26 cellular contexts compared by ENCODE assay signal in genomic region chr1:153035211-153035610, GRCh38. TPM values are rescaled to one million over a fixed set of nuclear protein-coding genes. Genes with fewer than 3 reads are reported as not detected.
"Had no signal": no experiment of that assay in that cellular context is flagged by ENCODE, and none has a peak within 500 bp of the region (broad histone marks: within the 10 kb centered on the region; RNA-seq: fewer than 3 reads in every experiment).

No MANE protein-coding gene starts in this region.

- FAIRE-seq: HTR-8/SVneo had no signal

- H3K9ac ChIP-seq: SK-N-SH had no signal

- H3K27ac ChIP-seq: HL-60, RWPE1 had no signal

- H3K4me3 Mint-ChIP-seq: IgD-negative memory B cell had no signal

- H3K9me3 ChIP-seq: SK-N-SH had no signal

- H3K4me2 ChIP-seq: SK-N-SH had no signal

- ATAC-seq: Panc1, PC-3 had no signal

- H3K36me3 Mint-ChIP-seq: IgD-negative memory B cell had no signal

- H3K27ac Mint-ChIP-seq: IgD-negative memory B cell had no signal

- DNase-seq: KBM-7, NCI-H1092, NCI-H1105 treated with DMSO at 0.1 percent for 48 hours, NCI-H1417 treated with DMSO at 0.1 percent for 48 hours, NCI-H146, NCI-H1694 treated with DMSO at 0.1 percent for 48 hours, NCI-H1930, NCI-H2081, NCI-H2107, NCI-H2227 treated with DMSO at 0.1 percent for 48 hours, NCI-H524, NCI-H526 treated with DMSO at 0.1 percent for 48 hours, NCI-H748 treated with DMSO at 0.1 percent for 48 hours, PC-3, SHP77, SK-N-SH had no signal

- H3K4me1 Mint-ChIP-seq: IgD-negative memory B cell had no signal

RNA-seq across cellular contexts. Expression of gene SPRR1B, which starts 4.2 kb away (rescaled TPM):
- total RNA-seq: LHCN-M2, NCI-H460, OCI-LY7, PC-3, SK-MEL-5 had no signal
- polyA plus RNA-seq: IgD-negative memory B cell, SK-N-SH had no signal

RNA-seq across cellular contexts. Expression of gene SPRR2D, which starts 5.7 kb away (rescaled TPM):
- total RNA-seq: LHCN-M2, NCI-H460, OCI-LY7, PC-3 had no signal
- polyA plus RNA-seq: IgD-negative memory B cell, SK-N-SH had no signal

RNA-seq across cellular contexts. Expression of gene SPRR2A, which starts 22.1 kb away (rescaled TPM):
- total RNA-seq: LHCN-M2, NCI-H460, OCI-LY7, PC-3, SK-MEL-5 had no signal
- polyA plus RNA-seq: IgD-negative memory B cell, SK-N-SH had no signal

RNA-seq across cellular contexts. Expression of gene SPRR3, which starts 33.7 kb away (rescaled TPM):
- total RNA-seq: LHCN-M2, MCF 10A, NCI-H460, OCI-LY7, SK-MEL-5 had no signal
- polyA plus RNA-seq: IgD-negative memory B cell, SK-N-SH had no signal

RNA-seq across cellular contexts. Expression of gene SPRR2B, which starts 36.2 kb away (rescaled TPM):
- total RNA-seq: LHCN-M2, MCF 10A, NCI-H460, OCI-LY7, PC-3, SK-MEL-5 had no signal
- polyA plus RNA-seq: IgD-negative memory B cell, SK-N-SH had no signal
